ENCODE assay signal across 23 cellular contexts in the genomic region with DNA sequence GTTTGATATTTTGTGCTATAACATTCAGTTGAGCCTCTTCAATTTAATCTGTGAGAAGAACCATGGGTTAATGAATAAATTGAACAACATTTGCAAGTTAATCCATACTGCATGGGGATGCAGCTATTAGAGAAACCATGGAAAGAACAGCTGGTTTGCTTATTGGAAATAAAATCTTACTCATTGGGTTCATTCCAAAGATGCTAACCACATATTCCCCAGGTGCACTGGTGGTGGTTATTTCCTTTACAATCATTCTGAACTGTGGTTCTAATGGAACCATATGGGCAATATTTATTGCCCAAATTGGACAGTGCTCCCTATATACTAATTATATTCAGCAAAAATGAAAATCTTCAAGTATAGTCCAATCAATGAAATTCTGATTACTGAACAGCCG.
"Had no signal": no experiment of that assay in that cellular context is flagged by ENCODE, and none has a peak within 500 bp of the region (broad histone marks: within the 10 kb centered on the region; RNA-seq: fewer than 3 reads in every experiment).

No MANE protein-coding gene starts in this region.

- H3K4me3 ChIP-seq: adrenal gland, cardiac muscle cell, Peyer's patch, SJCRH30 had no signal

- ATAC-seq: activated T-cell treated with anti-CD3 and anti-CD28 coated beads, Interleukin-2, amount 50 U/mL, for 72 hours had no signal

- DNase-seq: activated CD4-positive, alpha-beta memory T cell treated with anti-CD3 and anti-CD28 coated beads, Interleukin-2, amount 10 ng/mL, durations not matched to agents 7 days and 5 days; activated CD4-positive, alpha-beta T cell treated with anti-CD3 and anti-CD28 coated beads, Interleukin-2, amount 50 U/mL, for 1 hour; activated CD4-positive, CD25-positive, alpha-beta regulatory T cell; activated naive CD4-positive, alpha-beta T cell treated with anti-CD3 and anti-CD28 coated beads, Interleukin-2, amount 50 U/mL, for 16 hours; activated naive CD8-positive, alpha-beta T cell treated with anti-CD3 and anti-CD28 coated beads, Interleukin-2, amount 10 ng/mL, durations not matched to agents 7 days and 5 days; activated T-cell treated with anti-CD3 and anti-CD28 coated beads, Interleukin-2, amount 50 U/mL, for 72 hours; adrenal gland; anterior cingulate cortex; MM.1S; NCI-H1105; NCI-H1436 treated with DMSO at 0.1 percent for 48 hours; NCI-H187; NCI-H2081; NCI-H226; NCI-H526 treated with DMSO at 0.1 percent for 48 hours; NK-92 treated with Interleukin-12 subunit alpha and Interleukin-12 subunit beta, amount 100 ng/mL, for 24 hours; OCI-M1; Peyer's patch; Right ventricle myocardium superior; SJCRH30; SK-N-SH; T-helper 1 cell had no signal
